ENCODE assay signal across 8 cellular contexts in the genomic region with DNA sequence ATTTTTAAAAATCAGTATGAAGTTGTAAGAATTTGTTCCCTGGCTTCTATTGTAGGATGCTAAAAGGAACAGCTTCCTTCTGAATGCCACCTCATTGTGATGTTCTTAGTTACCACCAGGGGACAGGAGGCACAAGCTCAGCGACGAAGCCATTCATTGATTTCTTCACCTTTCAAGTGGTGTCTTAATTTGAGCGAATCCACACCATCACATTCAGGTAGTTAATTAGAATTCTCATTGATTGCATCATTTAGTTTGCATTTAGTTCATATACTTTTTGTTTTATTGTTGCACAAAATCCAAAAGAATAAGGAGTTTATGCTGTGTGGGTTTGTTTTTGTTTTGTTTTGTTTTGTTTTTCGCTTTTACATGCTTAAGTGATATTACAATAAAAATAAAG. TPM values are rescaled to one million over a fixed set of nuclear protein-coding genes. Genes with fewer than 3 reads are reported as not detected.
A peak's percentile ranks its signal among the peaks of the same experiment; 100 is the strongest.
DNase-seq lines count a peak whose midpoint lies in the region; ATAC-seq, FAIRE-seq and TF ChIP-seq lines count a peak whose summit lies in the region.

No MANE protein-coding gene starts in this region.

- no peak overlapping the region for H3K27ac Mint-ChIP-seq in CD14-positive monocyte

- peak; percentile 67 for FAIRE-seq in GM18507 (lab: Jason Lieb, UNC)

- 71 to 81% methylated on average over 4 of the region's 4 CpGs for WGBS in esophagus squamous epithelium, 2 donors

- intact Hi-C loops in CD14-positive monocyte (cut with micrococcal nuclease) (no loop called here), esophagus squamous epithelium (cut with DNase I) (loop anchor here (10.0 kb wide), 1 partner anchor 268 kb away; no protein-coding TSS in a partner anchor), dorsolateral prefrontal cortex (cut with DNase I) (no loop called here), left cardiac atrium (cut with DNase I) (no loop called here)

- DNase-seq in CD14-positive monocyte (ENCODE audit: low spot score), result no peak
- no peak for DNase-seq in GM18507 (ENCODE audit: extremely low spot score, insufficient read length, low read depth)
- DNase-seq in esophagus squamous epithelium (lab: John Stamatoyannopoulos, UW), result no peak
- no peak for DNase-seq in dorsolateral prefrontal cortex
- DNase-seq in left cardiac atrium, result no peak

- H3K4me1 ChIP-seq in OCI-LY1 (ENCODE audit: insufficient read depth, low read length, severe bottlenecking) (peaks cover 9% of the 10 kb centered on the region), esophagus squamous epithelium (peaks cover 0 to 14% (median 0%) of the 10 kb centered on the region in 3 donors)

- no peaks in the 10 kb centered on the region for H3K36me3 ChIP-seq in OCI-LY1 (ENCODE audit: insufficient read depth, low read length)
- H3K36me3 ChIP-seq in esophagus squamous epithelium, result no peaks in the 10 kb centered on the region

- H3K36me3 Mint-ChIP-seq in CD14-positive monocyte, result no peaks in the 10 kb centered on the region

- no peaks in the 10 kb centered on the region for H3K9me2 ChIP-seq in OCI-LY1 (ENCODE audit: low read depth, low read length)

- H3K27me3 ChIP-seq in OCI-LY1 (ENCODE audit: insufficient read depth, low read length) (peaks cover 7% of the 10 kb centered on the region; the same call in 1 of the 2 replicates), esophagus squamous epithelium (no peaks in the 10 kb centered on the region), dorsolateral prefrontal cortex (no peaks in the 10 kb centered on the region)

- H3K79me2 ChIP-seq in OCI-LY1 (ENCODE audit: insufficient read depth, low read length), result no peaks in the 10 kb centered on the region

- no peak overlapping the region for H3K27ac ChIP-seq in OCI-LY1 (ENCODE audit: low read depth, low read length, poor library complexity, severe bottlenecking)
- no peak overlapping the region for H3K27ac ChIP-seq in esophagus squamous epithelium
- no peak overlapping the region for H3K27ac ChIP-seq in dorsolateral prefrontal cortex

- TF ChIP-seq CTCF in CD14-positive monocyte (IDR thresholded peaks at IDR 0.05) (peak; percentile 56), OCI-LY1 (IDR thresholded peaks at IDR 0.05; ENCODE audit: low read length) (peak; percentile 77), esophagus squamous epithelium (IDR thresholded peaks at IDR 0.05) (peak in 5 of 6 experiments; percentile 13 to 57 (median 40)), dorsolateral prefrontal cortex (IDR thresholded peaks at IDR 0.05 in 54 of 56, conservative IDR thresholded peaks at IDR 0.05 in 2 of 56; ENCODE audit: low read depth in 1 of 56, partially characterized antibody in 56 of 56) (peak in 5 of 56 donors; percentile 6 to 23 (median 18))

- H3K9me3 ChIP-seq in OCI-LY1 (ENCODE audit: low read length) (no peaks in the 10 kb centered on the region), esophagus squamous epithelium (no peaks in the 10 kb centered on the region)

- H3K9me3 Mint-ChIP-seq in CD14-positive monocyte, result peaks cover 0 to 2% (median 0%) of the 10 kb centered on the region in 7 donors

- H3F3A ChIP-seq in OCI-LY1 (ENCODE audit: insufficient read depth, low read length), result no peaks in the 10 kb centered on the region

- no peak overlapping the region for H3K4me3 Mint-ChIP-seq in CD14-positive monocyte

- peak overlapping the region; percentile 31 for H3K4me3 ChIP-seq in OCI-LY1 (ENCODE audit: low read depth, low read length, poor library complexity, severe bottlenecking)
- H3K4me3 ChIP-seq in esophagus squamous epithelium, result no peak overlapping the region
- no peak overlapping the region for H3K4me3 ChIP-seq in dorsolateral prefrontal cortex

- H3K4me2 ChIP-seq in OCI-LY1 (ENCODE audit: low read length), result peak overlapping the region; percentile 49

- no peak for TF ChIP-seq POLR2A in esophagus squamous epithelium (IDR thresholded peaks at IDR 0.05)

- no peak overlapping the region for H2AFZ ChIP-seq in OCI-LY1 (ENCODE audit: low read length)

- no peak for ATAC-seq in GM21381 (IDR thresholded peaks at IDR 0.05; ENCODE audit: unreplicated experiment)
- ATAC-seq in HG02870 (IDR thresholded peaks at IDR 0.05; ENCODE audit: unreplicated experiment), result no peak
- no peak for ATAC-seq in left cardiac atrium

- no peaks in the 10 kb centered on the region for H4K20me1 ChIP-seq in OCI-LY1 (ENCODE audit: insufficient read depth, low read length)

- peaks cover 4 to 8% (median 5%) of the 10 kb centered on the region in 3 donors for H3K27me3 Mint-ChIP-seq in CD14-positive monocyte (ENCODE audit: low read depth in 3 of 3)

- no peak overlapping the region for H3K9ac ChIP-seq in OCI-LY1 (ENCODE audit: low read length)

- peaks cover 6% of the 10 kb centered on the region for H3K4me1 Mint-ChIP-seq in CD14-positive monocyte

RNA-seq across cellular contexts. Expression of a gene that starts 23.1 kb away (rescaled TPM):
- not detected for polyA plus RNA-seq in CD14-positive monocyte
- total RNA-seq in esophagus squamous epithelium (1 to 10 TPM in 3 of 4 donors, under 1 TPM in 1; 0.95 to 4.6 (median 1.6) TPM), dorsolateral prefrontal cortex (under 1 TPM in 114 of 120 experiments, not detected in 6; 0.10 to 0.89 (median 0.33) TPM), left cardiac atrium (under 1 TPM; 0.21 TPM)
